Comparison of ENCODE assay signal across 19 cellular contexts in the genomic region with DNA sequence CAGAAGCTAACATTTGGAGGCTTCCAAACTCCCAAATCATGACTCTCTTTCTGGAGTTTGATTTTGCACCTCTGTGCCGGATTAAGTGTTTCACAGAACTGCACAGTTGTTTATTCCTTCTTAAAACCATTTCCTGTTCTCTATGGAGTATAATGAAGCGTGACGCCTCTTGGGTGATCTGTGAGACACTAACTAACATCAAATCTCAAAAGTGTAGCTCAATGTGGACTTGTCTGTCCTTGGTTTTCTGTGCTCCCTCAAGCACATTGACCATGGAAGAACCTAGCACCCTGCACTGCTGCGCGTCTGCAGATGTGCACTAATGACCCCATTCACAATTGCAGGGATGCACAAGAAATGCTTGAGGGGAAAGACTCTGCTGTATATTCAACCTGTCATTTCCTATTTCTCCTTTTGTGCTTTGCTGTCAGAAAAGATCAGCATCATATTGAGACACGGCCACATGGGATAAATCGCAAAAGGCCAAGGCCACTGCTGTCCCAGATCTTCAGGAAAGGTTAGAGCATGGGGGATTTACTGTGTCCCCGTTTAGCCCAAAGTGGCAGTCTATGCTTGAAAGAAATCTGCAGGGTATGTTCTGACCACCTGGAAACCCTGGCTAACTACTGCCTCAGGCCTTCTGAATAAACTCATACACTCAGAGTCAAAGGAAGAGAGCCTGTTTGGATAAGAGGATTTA.
DNase-seq lines count a peak whose midpoint lies in the region; FAIRE-seq and TF ChIP-seq lines count a peak whose summit lies in the region.
"Had no signal": no experiment of that assay in that cellular context is flagged by ENCODE, and none has a peak within 500 bp of the region (broad histone marks: within the 10 kb centered on the region; RNA-seq: fewer than 3 reads in every experiment).

No MANE protein-coding gene starts in this region.

- H3K36me3 ChIP-seq in bronchial epithelial cell (ENCODE audit: control insufficient read depth, insufficient read depth, low read length): no peaks in the 10 kb centered on the region
- H3K36me3 ChIP-seq: MG63 had no signal

- H3K27me3 Mint-ChIP-seq in activated T-cell treated with anti-CD3 and anti-CD28 coated beads, Interleukin-2, amount 50 U/mL, for 24 hours: peaks cover 33% of the 10 kb centered on the region
- H3K27me3 Mint-ChIP-seq in glutamatergic neuron (ENCODE audit: unreplicated experiment): no peaks in the 10 kb centered on the region

- no peak overlapping the region for H3K27ac Mint-ChIP-seq in activated T-cell treated with anti-CD3 and anti-CD28 coated beads, Interleukin-2, amount 50 U/mL, for 24 hours
- no peak overlapping the region for H3K27ac Mint-ChIP-seq in glutamatergic neuron (ENCODE audit: unreplicated experiment)

- no peaks in the 10 kb centered on the region for H3K4me1 Mint-ChIP-seq in activated T-cell treated with anti-CD3 and anti-CD28 coated beads, Interleukin-2, amount 50 U/mL, for 24 hours (ENCODE audit: low read depth)
- H3K4me1 Mint-ChIP-seq in glutamatergic neuron (ENCODE audit: low read depth, unreplicated experiment): no peaks in the 10 kb centered on the region

- no peak overlapping the region for H3K4me3 ChIP-seq in Jurkat, Clone E6-1 (ENCODE audit: low read length)
- H3K4me3 ChIP-seq in bronchial epithelial cell (ENCODE audit: low read depth, low read length): no peak overlapping the region
- H3K4me3 ChIP-seq: MG63 had no signal

- no peaks in the 10 kb centered on the region for H3K27me3 ChIP-seq in bronchial epithelial cell (ENCODE audit: control insufficient read depth, insufficient read depth, low read length)
- H3K27me3 ChIP-seq: MG63 had no signal

- TF ChIP-seq CTCF in bronchial epithelial cell (IDR thresholded peaks at IDR 0.05; ENCODE audit: insufficient read depth, low read length, severe bottlenecking) (no peak), glutamatergic neuron (IDR thresholded peaks at IDR 0.05; ENCODE audit: partially characterized antibody, unreplicated experiment) (no peak)

- H3K9me3 Mint-ChIP-seq in activated T-cell treated with anti-CD3 and anti-CD28 coated beads, Interleukin-2, amount 50 U/mL, for 24 hours: no peaks in the 10 kb centered on the region
- H3K9me3 Mint-ChIP-seq in glutamatergic neuron (ENCODE audit: unreplicated experiment): no peaks in the 10 kb centered on the region

- no peak overlapping the region for H3K4me3 Mint-ChIP-seq in activated T-cell treated with anti-CD3 and anti-CD28 coated beads, Interleukin-2, amount 50 U/mL, for 24 hours
- H3K4me3 Mint-ChIP-seq in glutamatergic neuron (ENCODE audit: unreplicated experiment): no peak overlapping the region

- peak; percentile 92 for FAIRE-seq in bronchial epithelial cell (lab: Jason Lieb, UNC)
- FAIRE-seq: GM12892, RCC 7860 had no signal

- DNase-seq in Ammon's horn (ENCODE audit: low spot score): peak; percentile 8
- peak; percentile 4 for DNase-seq in Jurkat, Clone E6-1 (ENCODE audit: low read depth, low spot score)
- DNase-seq in bronchial epithelial cell (ENCODE audit: low read depth): no peak
- DNase-seq in retina: peak; percentile 93
- no peak for DNase-seq in activated CD4-positive, alpha-beta T cell treated with anti-CD3 and anti-CD28 coated beads, Interleukin-2, amount 50 U/mL, for 1 hour
- DNase-seq in stimulated activated CD8-positive, alpha-beta memory T cell treated with anti-CD3 and anti-CD28 coated beads, Interleukin-4, amount 100 ng/mL, for 48 hours: no peak
- DNase-seq in activated T-cell treated with anti-CD3 and anti-CD28 coated beads, Interleukin-2, amount 50 U/mL, for 24 hours: no peak
- DNase-seq in glutamatergic neuron: no peak
- DNase-seq: 8988T, DMS 273 treated with DMSO at 0.1 percent for 48 hours, GOT3, Karpas-422, MG63, NCI-H1092 treated with DMSO at 0.1 percent for 48 hours, NCI-H1694, NCI-H524 treated with DMSO at 0.1 percent for 48 hours, Right ventricle myocardium superior had no signal

- no peaks in the 10 kb centered on the region for H3K36me3 Mint-ChIP-seq in activated T-cell treated with anti-CD3 and anti-CD28 coated beads, Interleukin-2, amount 50 U/mL, for 24 hours (ENCODE audit: low read depth)
- no peaks in the 10 kb centered on the region for H3K36me3 Mint-ChIP-seq in glutamatergic neuron (ENCODE audit: unreplicated experiment)

Comparison
In these comparisons a context has a peak if more than half of its experiments do, and no peak if none do; other contexts are left out.
1. DNase-seq: peak in Ammon's horn (single experiment), Jurkat, Clone E6-1 (single experiment) and retina (single experiment); none in bronchial epithelial cell (single experiment), activated CD4-positive, alpha-beta T cell treated with anti-CD3 and anti-CD28 coated beads, Interleukin-2, amount 50 U/mL, for 1 hour (single experiment), stimulated activated CD8-positive, alpha-beta memory T cell treated with anti-CD3 and anti-CD28 coated beads, Interleukin-4, amount 100 ng/mL, for 48 hours (single experiment), activated T-cell treated with anti-CD3 and anti-CD28 coated beads, Interleukin-2, amount 50 U/mL, for 24 hours (single experiment) and glutamatergic neuron (single experiment).